Comparison of ENCODE assay signal across 32 cellular contexts in genomic region chr3:150259526-150260145, GRCh38.
"Had no signal": no experiment of that assay in that cellular context is flagged by ENCODE, and none has a peak within 500 bp of the region (broad histone marks: within the 10 kb centered on the region; RNA-seq: fewer than 3 reads in every experiment).

No MANE protein-coding gene starts in this region.

- H3K27me3 Mint-ChIP-seq: activated CD8-positive, alpha-beta T cell treated with anti-CD3 and anti-CD28 coated beads for 36 hours; brain; dendritic cell treated with granulocyte-macrophage colony-stimulating factor and Interleukin-4, amounts not matched to agents 40 ng/mL and 50 ng/mL, for 4 days had no signal

- H3K36me3 Mint-ChIP-seq: activated naive CD4-positive, alpha-beta T cell treated with anti-CD3 and anti-CD28 coated beads, Interleukin-2, amount 10 ng/mL, durations not matched to agents 7 days and 5 days; activated naive CD8-positive, alpha-beta T cell treated with anti-CD3 and anti-CD28 coated beads, Interleukin-2, amount 10 ng/mL, durations not matched to agents 7 days and 5 days; brain had no signal

- H3K27me3 ChIP-seq: ascending aorta, breast epithelium, dorsolateral prefrontal cortex, foreskin keratinocyte, gastrocnemius medialis had no signal

- H3K4me3 ChIP-seq: ascending aorta, breast epithelium, coronary artery, dorsolateral prefrontal cortex, gastrocnemius medialis had no signal

- H3K9me3 ChIP-seq: ascending aorta, breast epithelium, gastrocnemius medialis had no signal

- H3K4me1 Mint-ChIP-seq: activated B cell treated with CpG ODN at 0.5 μM for 24 hours; activated naive CD4-positive, alpha-beta T cell treated with anti-CD3 and anti-CD28 coated beads, Interleukin-2, amount 10 ng/mL, durations not matched to agents 7 days and 5 days; activated naive CD8-positive, alpha-beta T cell treated with anti-CD3 and anti-CD28 coated beads, Interleukin-2, amount 10 ng/mL, durations not matched to agents 7 days and 5 days; central memory CD8-positive, alpha-beta T cell; T-helper 17 cell had no signal

- ATAC-seq: activated CD4-positive, CD25-positive, alpha-beta regulatory T cell treated with anti-CD3 and anti-CD28 coated beads, Interleukin-2, amount 50 U/mL, for 24 hours; activated CD8-positive, alpha-beta T cell treated with anti-CD3 and anti-CD28 coated beads for 36 hours; activated naive CD4-positive, alpha-beta T cell treated with anti-CD3 and anti-CD28 coated beads, Interleukin-2, amount 50 U/mL, for 72 hours; activated T-cell treated with anti-CD3 and anti-CD28 coated beads, Interleukin-2, amount 50 U/mL, for 4 hours; esophagus mucosa; foreskin keratinocyte; gastrocnemius medialis; T-helper 17 cell had no signal

- H3K36me3 ChIP-seq: ascending aorta, breast epithelium, gastrocnemius medialis, WERI-Rb-1 had no signal

- H3K9me3 Mint-ChIP-seq: activated B cell treated with CpG ODN at 0.5 μM for 24 hours; activated CD8-positive, alpha-beta T cell treated with anti-CD3 and anti-CD28 coated beads for 36 hours; activated naive CD4-positive, alpha-beta T cell treated with anti-CD3 and anti-CD28 coated beads, Interleukin-2, amount 10 ng/mL, durations not matched to agents 7 days and 5 days; activated naive CD8-positive, alpha-beta T cell treated with anti-CD3 and anti-CD28 coated beads, Interleukin-2, amount 10 ng/mL, durations not matched to agents 7 days and 5 days; activated T-cell treated with anti-CD3 and anti-CD28 coated beads, Interleukin-2, amount 50 U/mL, for 4 hours; activated T-helper 2 cell treated with anti-CD3 and anti-CD28 coated beads, Interferon-gamma antibody, Interleukin-2, Interleukin-4, amounts not matched to agents 10 μg/mL and 5 μg/mL and 100 μg/mL, durations not matched to agents 14 hours and 24 hours and 36 hours; central memory CD8-positive, alpha-beta T cell; endodermal cell; T-helper 2 cell treated with Interferon-gamma antibody and Interleukin-4, amounts not matched to agents 5 μg/mL and 100 μg/mL, for 36 hours had no signal

- H3K4me3 Mint-ChIP-seq: activated B cell treated with CpG ODN at 0.5 μM for 24 hours; activated CD8-positive, alpha-beta T cell treated with anti-CD3 and anti-CD28 coated beads for 36 hours; activated naive CD4-positive, alpha-beta T cell treated with anti-CD3 and anti-CD28 coated beads, Interleukin-2, amount 10 ng/mL, durations not matched to agents 7 days and 5 days; activated naive CD8-positive, alpha-beta T cell treated with anti-CD3 and anti-CD28 coated beads, Interleukin-2, amount 10 ng/mL, durations not matched to agents 7 days and 5 days; activated T-cell treated with anti-CD3 and anti-CD28 coated beads, Interleukin-2, amount 50 U/mL, for 4 hours; brain; central memory CD8-positive, alpha-beta T cell; dendritic cell treated with granulocyte-macrophage colony-stimulating factor and Interleukin-4, amounts not matched to agents 40 ng/mL and 50 ng/mL, for 4 days; endodermal cell; T-helper 17 cell; T-helper 2 cell treated with Interferon-gamma antibody and Interleukin-4, amounts not matched to agents 5 μg/mL and 100 μg/mL, for 36 hours had no signal

- H3K4me1 ChIP-seq: breast epithelium had no signal

- DNase-seq: activated B cell treated with CpG ODN at 0.5 μM for 24 hours; activated CD4-positive, alpha-beta T cell treated with anti-CD3 and anti-CD28 coated beads for 48 hours; activated CD4-positive, alpha-beta T cell treated with anti-CD3 and anti-CD28 coated beads, Interleukin-2, amount 50 U/mL, for 1 hour; activated CD4-positive, alpha-beta T cell treated with anti-CD3 and anti-CD28 coated beads, Interleukin-2, amount 50 U/mL, for 48 hours; activated CD8-positive, alpha-beta memory T cell treated with anti-CD3 and anti-CD28 coated beads for 24 hours; activated CD8-positive, alpha-beta T cell treated with anti-CD3 and anti-CD28 coated beads for 36 hours; activated effector memory CD4-positive, alpha-beta T cell treated with anti-CD3 and anti-CD28 coated beads, Interleukin-2, amount 50 U/mL, for 16 hours; activated naive CD4-positive, alpha-beta T cell; activated naive CD4-positive, alpha-beta T cell treated with anti-CD3 and anti-CD28 coated beads, Interleukin-2, amount 10 ng/mL, durations not matched to agents 7 days and 5 days; activated naive CD8-positive, alpha-beta T cell treated with anti-CD3 and anti-CD28 coated beads, Interleukin-2, amount 10 ng/mL, durations not matched to agents 7 days and 5 days; activated T-cell treated with anti-CD3 and anti-CD28 coated beads, Interleukin-2, amount 50 U/mL, for 4 hours; dorsolateral prefrontal cortex; effector memory CD4-positive, alpha-beta T cell; endodermal cell; foreskin keratinocyte; gastrocnemius medialis; glutamatergic neuron; T-helper 1 cell; T-helper 17 cell; T1000; WERI-Rb-1 had no signal

- H3K27ac Mint-ChIP-seq: activated B cell treated with CpG ODN at 0.5 μM for 24 hours; activated CD8-positive, alpha-beta T cell treated with anti-CD3 and anti-CD28 coated beads for 36 hours; activated naive CD4-positive, alpha-beta T cell treated with anti-CD3 and anti-CD28 coated beads, Interleukin-2, amount 10 ng/mL, durations not matched to agents 7 days and 5 days; activated naive CD4-positive, alpha-beta T cell treated with anti-CD3 and anti-CD28 coated beads, Interleukin-2, amount 50 U/mL, for 72 hours; activated naive CD8-positive, alpha-beta T cell treated with anti-CD3 and anti-CD28 coated beads, Interleukin-2, amount 10 ng/mL, durations not matched to agents 7 days and 5 days; activated T-helper 2 cell treated with anti-CD3 and anti-CD28 coated beads, Interferon-gamma antibody, Interleukin-2, Interleukin-4, amounts not matched to agents 10 μg/mL and 5 μg/mL and 100 μg/mL, durations not matched to agents 14 hours and 24 hours and 36 hours; brain; dendritic cell treated with granulocyte-macrophage colony-stimulating factor and Interleukin-4, amounts not matched to agents 40 ng/mL and 50 ng/mL, for 4 days; endodermal cell; T-helper 17 cell; T-helper 2 cell treated with Interferon-gamma antibody and Interleukin-4, amounts not matched to agents 5 μg/mL and 100 μg/mL, for 36 hours had no signal

- H3K27ac ChIP-seq: ascending aorta, breast epithelium, coronary artery, dorsolateral prefrontal cortex, foreskin keratinocyte, gastrocnemius medialis, WERI-Rb-1 had no signal
